In genomic region chr2:24833821-24834732, GRCh38 we compare ENCODE assay signal across 22 cellular contexts. TPM values are rescaled to one million over a fixed set of nuclear protein-coding genes. Genes with fewer than 3 reads are reported as not detected.
A peak's percentile ranks its signal among the peaks of the same experiment; 100 is the strongest.
DNase-seq lines count a peak whose midpoint lies in the region; ATAC-seq and TF ChIP-seq lines count a peak whose summit lies in the region.
"Had no signal": no experiment of that assay in that cellular context is flagged by ENCODE, and none has a peak within 500 bp of the region (broad histone marks: within the 10 kb centered on the region; RNA-seq: fewer than 3 reads in every experiment).

No MANE protein-coding gene starts in this region.

- no peak for TF ChIP-seq CTCF in neural crest cell (conservative IDR thresholded peaks at IDR 0.05)

- peak overlapping the region; percentile 78 for H3K27ac Mint-ChIP-seq in neural crest cell (ENCODE audit: unreplicated experiment)
- H3K27ac Mint-ChIP-seq: CD8-positive, alpha-beta T cell had no signal

- H3K36me3 Mint-ChIP-seq in neural crest cell (ENCODE audit: low read depth): peaks cover 20% of the 10 kb centered on the region

- H3K4me1 Mint-ChIP-seq in neural crest cell: peaks cover 27% of the 10 kb centered on the region

- peaks cover 4% of the 10 kb centered on the region for H3K36me3 ChIP-seq in H7 (replicated peaks; ENCODE audit: control insufficient read depth, insufficient read depth, low read length)

- H3K4me3 Mint-ChIP-seq in neural crest cell: no peak overlapping the region
- H3K4me3 Mint-ChIP-seq: CD8-positive, alpha-beta T cell; HFFc6 had no signal

- no peaks in the 10 kb centered on the region for H3K27me3 Mint-ChIP-seq in neural crest cell (ENCODE audit: low read depth)

- no peak overlapping the region for H3K4me3 ChIP-seq in H7 (ENCODE audit: insufficient read depth, low read depth, low read length)
- H3K4me3 ChIP-seq: BLaER1, SK-N-MC had no signal

- no peak for ATAC-seq in GM18873 (IDR thresholded peaks at IDR 0.05; ENCODE audit: low FRiP score, unreplicated experiment)
- ATAC-seq: CD8-positive, alpha-beta T cell had no signal

- no peaks in the 10 kb centered on the region for H3K27me3 ChIP-seq in H7 (ENCODE audit: control insufficient read depth, insufficient read depth, low read length)
- H3K27me3 ChIP-seq: BLaER1 had no signal

- DNase-seq in H7: peak; percentile 45
- DNase-seq in ecto neural progenitor cell (ENCODE audit: low spot score): peak; percentile 41
- no peak for DNase-seq in neural crest cell (ENCODE audit: low read depth, low spot score)
- no peak for DNase-seq in activated effector memory CD4-positive, alpha-beta T cell treated with anti-CD3 and anti-CD28 coated beads, Interleukin-2, amount 50 U/mL, for 16 hours
- DNase-seq in NCI-H2171 treated with DMSO at 0.1 percent for 48 hours (lab: John Stamatoyannopoulos, UW): no peak
- no peak for DNase-seq in MV-4-11 (lab: John Stamatoyannopoulos, UW)
- DNase-seq: ACHN; CD8-positive, alpha-beta T cell; DMS153; HFFc6; KBM-7; MM.1S; NCI-H1092; NCI-H1436; NCI-H2029; NCI-H226; NCI-H774; NK-92 treated with Interleukin-12 subunit alpha and Interleukin-12 subunit beta, amount 100 ng/mL, for 24 hours; SHP77 treated with DMSO at 0.1 percent for 48 hours had no signal

- no peaks in the 10 kb centered on the region for H3K9me3 Mint-ChIP-seq in neural crest cell
- H3K9me3 Mint-ChIP-seq: CD8-positive, alpha-beta T cell; HFFc6 had no signal

RNA-seq across cellular contexts. Expression of gene CENPO, which starts 40.9 kb away (rescaled TPM):
- 29.0 and 36.6 TPM in 2 replicates for total RNA-seq in H7 (2014; rRNA removed; shearing (Covaris generic))
- 69.3 and 69.7 TPM in 2 replicates for total RNA-seq in neural crest cell

RNA-seq across cellular contexts. Expression of gene PTRHD1, which starts 40.9 kb away (rescaled TPM):
- 23.4 and 31.4 TPM in 2 replicates for total RNA-seq in H7 (2014; rRNA removed; shearing (Covaris generic))
- 38.2 and 42.7 TPM in 2 replicates for total RNA-seq in neural crest cell

Comparison
In these comparisons a context has a peak if more than half of its experiments do, and no peak if none do; other contexts are left out.
1. DNase-seq: peak in H7 (single experiment) and ecto neural progenitor cell (single experiment); none in neural crest cell (single experiment), activated effector memory CD4-positive, alpha-beta T cell treated with anti-CD3 and anti-CD28 coated beads, Interleukin-2, amount 50 U/mL, for 16 hours (single experiment), NCI-H2171 treated with DMSO at 0.1 percent for 48 hours (single experiment) and MV-4-11 (single experiment).